ENCODE assay signal across 17 cellular contexts in the genomic region with DNA sequence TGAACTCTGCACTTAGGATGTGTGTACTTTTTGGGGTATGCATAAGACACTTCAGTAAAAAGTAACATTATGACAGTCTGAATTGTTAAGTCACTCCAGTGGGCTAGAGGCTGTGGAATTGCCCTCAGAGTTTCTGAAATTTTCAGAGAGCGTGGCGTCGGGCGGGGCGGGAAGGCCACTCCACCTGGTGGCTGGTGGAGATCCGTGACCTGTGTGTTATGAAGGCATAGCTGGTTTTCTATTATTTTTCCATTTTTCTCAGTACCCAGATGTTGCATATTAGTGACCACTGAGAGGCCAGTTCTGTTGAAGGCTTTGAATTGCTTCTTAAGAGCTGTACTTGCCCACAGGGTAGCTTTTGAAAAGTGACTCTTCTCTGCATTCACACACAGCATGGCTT. TPM values are rescaled to one million over a fixed set of nuclear protein-coding genes. Genes with fewer than 3 reads are reported as not detected.
DNase-seq lines count a peak whose midpoint lies in the region; ATAC-seq, FAIRE-seq and TF ChIP-seq lines count a peak whose summit lies in the region.
"Had no signal": no experiment of that assay in that cellular context is flagged by ENCODE, and none has a peak within 500 bp of the region (broad histone marks: within the 10 kb centered on the region; RNA-seq: fewer than 3 reads in every experiment).

No MANE protein-coding gene starts in this region.

- no peak; the same call in 1 of the 2 replicates for TF ChIP-seq CTCF in WERI-Rb-1 (IDR thresholded peaks at IDR 0.05; ENCODE audit: low read depth, low read length)

- intact Hi-C loops in activated CD4-positive, alpha-beta T cell treated with anti-CD3 and anti-CD28 coated beads for 36 hours (cut with DNase I, micrococcal nuclease): loop anchor here in 1 of 2 experiments (5.0 kb wide), 1 partner anchor 42 kb away; no protein-coding TSS in a partner anchor
- intact Hi-C loops in CD4-positive, alpha-beta memory T cell (cut with micrococcal nuclease): no loop called here
- intact Hi-C loops in naive thymus-derived CD4-positive, alpha-beta T cell (cut with micrococcal nuclease): no loop called here

- peaks cover 50% of the 10 kb centered on the region for H3K36me3 Mint-ChIP-seq in activated CD4-positive, alpha-beta T cell treated with anti-CD3 and anti-CD28 coated beads for 36 hours (ENCODE audit: low read depth)
- H3K36me3 Mint-ChIP-seq in CD4-positive, alpha-beta memory T cell: peaks cover 37 to 75% of the 10 kb centered on the region in 2 donors
- H3K36me3 Mint-ChIP-seq in naive thymus-derived CD4-positive, alpha-beta T cell: peaks cover 3 to 29% (median 18%) of the 10 kb centered on the region in 5 donors

- H3K4me3 Mint-ChIP-seq in activated CD4-positive, alpha-beta T cell treated with anti-CD3 and anti-CD28 coated beads for 36 hours: no peak overlapping the region
- no peak overlapping the region for H3K4me3 Mint-ChIP-seq in CD4-positive, alpha-beta memory T cell
- H3K4me3 Mint-ChIP-seq in naive thymus-derived CD4-positive, alpha-beta T cell: peak overlapping the region in 1 of 10 donors; percentile 15

- peak overlapping the region; percentile 34 for H3K27ac Mint-ChIP-seq in activated CD4-positive, alpha-beta T cell treated with anti-CD3 and anti-CD28 coated beads for 36 hours
- peak overlapping the region in 6 of 7 donors; percentile 50 to 82 (median 64) for H3K27ac Mint-ChIP-seq in CD4-positive, alpha-beta memory T cell
- H3K27ac Mint-ChIP-seq in naive thymus-derived CD4-positive, alpha-beta T cell: peak overlapping the region in 8 of 9 donors; percentile 22 to 98 (median 84)

- H3K4me3 ChIP-seq in CD4-positive, alpha-beta memory T cell (ENCODE audit: low read length in 2 of 2): no peak overlapping the region
- no peak overlapping the region for H3K4me3 ChIP-seq in WERI-Rb-1 (ENCODE audit: low read depth, low read length)
- no peak overlapping the region for H3K4me3 ChIP-seq in naive thymus-derived CD4-positive, alpha-beta T cell (ENCODE audit: low read length)
- H3K4me3 ChIP-seq: colonic mucosa, uterus had no signal

- no peaks in the 10 kb centered on the region for H3K9me3 Mint-ChIP-seq in activated CD4-positive, alpha-beta T cell treated with anti-CD3 and anti-CD28 coated beads for 36 hours (ENCODE audit: low read depth)
- H3K9me3 Mint-ChIP-seq in CD4-positive, alpha-beta memory T cell: no peaks in the 10 kb centered on the region
- no peaks in the 10 kb centered on the region for H3K9me3 Mint-ChIP-seq in naive thymus-derived CD4-positive, alpha-beta T cell

- POLR2A ChIA-PET in activated CD4-positive, alpha-beta T cell treated with anti-CD3 and anti-CD28 coated beads for 36 hours (lab: Charles Lee): interaction anchor here (0.6 kb wide), 1 partner anchor 127 kb away, joined by 13 read pairs; no protein-coding TSS in a partner anchor
- POLR2A ChIA-PET in CD4-positive, alpha-beta memory T cell (lab: Charles Lee; ENCODE audit: partially characterized antibody): interaction anchor here (1.0 kb wide), 1 partner anchor 45 kb away, joined by 3 read pairs; no protein-coding TSS in a partner anchor
- POLR2A ChIA-PET in naive thymus-derived CD4-positive, alpha-beta T cell (lab: Charles Lee): interaction anchor here (1.1 to 10.2 kb wide), 5 partner anchors 10 to 45 kb away, joined by 3 to 65 read pairs (median 6); no protein-coding TSS in a partner anchor

- no peak for FAIRE-seq in GM19239 (lab: Jason Lieb, UNC)
- FAIRE-seq: A204.1 had no signal

- CTCF ChIA-PET in activated CD4-positive, alpha-beta T cell treated with anti-CD3 and anti-CD28 coated beads for 36 hours (lab: Charles Lee): interaction anchor here (0.7 to 2.2 kb wide), 4 partner anchors 11 to 122 kb away, joined by 3 to 8 read pairs (median 4); no protein-coding TSS in a partner anchor
- CTCF ChIA-PET in CD4-positive, alpha-beta memory T cell (lab: Charles Lee; ENCODE audit: partially characterized antibody): interaction anchor here (0.6 to 1.3 kb wide), 2 partner anchors 11 to 190 kb away, joined by 3 read pairs; no protein-coding TSS in a partner anchor
- CTCF ChIA-PET in naive thymus-derived CD4-positive, alpha-beta T cell (lab: Charles Lee): interaction anchor here (0.6 to 1.7 kb wide), 5 partner anchors 9 to 125 kb away, joined by 3 to 6 read pairs (median 3); no protein-coding TSS in a partner anchor

- ATAC-seq in activated CD4-positive, alpha-beta T cell treated with anti-CD3 and anti-CD28 coated beads for 36 hours: no peak
- ATAC-seq in naive thymus-derived CD4-positive, alpha-beta T cell: no peak
- no peak for ATAC-seq in esophagus mucosa

- peaks cover 43% of the 10 kb centered on the region for H3K4me1 Mint-ChIP-seq in activated CD4-positive, alpha-beta T cell treated with anti-CD3 and anti-CD28 coated beads for 36 hours
- peaks cover 30 to 57% (median 41%) of the 10 kb centered on the region in 4 donors for H3K4me1 Mint-ChIP-seq in CD4-positive, alpha-beta memory T cell
- peaks cover 35 to 62% (median 51%) of the 10 kb centered on the region in 7 donors for H3K4me1 Mint-ChIP-seq in naive thymus-derived CD4-positive, alpha-beta T cell

- DNase-seq in activated CD4-positive, alpha-beta T cell treated with anti-CD3 and anti-CD28 coated beads for 36 hours: no peak
- no peak for DNase-seq in activated CD4-positive, alpha-beta T cell treated with anti-CD3 and anti-CD28 coated beads, Interleukin-2, amount 50 U/mL, for 1 hour
- no peak for DNase-seq in CD4-positive, alpha-beta memory T cell
- DNase-seq in WERI-Rb-1 (no peak), Kasumi-1 (lab: John Stamatoyannopoulos, UW) (no peak), GM19239 (ENCODE audit: insufficient read length, low spot score) (no peak)
- no peak for DNase-seq in naive thymus-derived CD4-positive, alpha-beta T cell
- DNase-seq: activated CD4-positive, CD25-positive, alpha-beta regulatory T cell treated with anti-CD3 and anti-CD28 coated beads, Interleukin-2, amount 50 U/mL, for 72 hours; activated T-cell treated with anti-CD3 and anti-CD28 coated beads, Interleukin-2, amount 50 U/mL, for 48 hours; colonic mucosa; stimulated activated naive CD4-positive, alpha-beta T cell treated with Interleukin-2 at 50 U/mL for 16 hours; uterus had no signal

- no peaks in the 10 kb centered on the region for H3K27me3 Mint-ChIP-seq in activated CD4-positive, alpha-beta T cell treated with anti-CD3 and anti-CD28 coated beads for 36 hours
- no peaks in the 10 kb centered on the region for H3K27me3 Mint-ChIP-seq in CD4-positive, alpha-beta memory T cell
- no peaks in the 10 kb centered on the region for H3K27me3 Mint-ChIP-seq in naive thymus-derived CD4-positive, alpha-beta T cell

- no peaks in the 10 kb centered on the region for H3K9me3 ChIP-seq in CD4-positive, alpha-beta memory T cell (ENCODE audit: control insufficient read depth in 1 of 2, low read length in 2 of 2)
- H3K9me3 ChIP-seq in WERI-Rb-1 (ENCODE audit: severe bottlenecking): no peaks in the 10 kb centered on the region
- H3K9me3 ChIP-seq in naive thymus-derived CD4-positive, alpha-beta T cell (ENCODE audit: control insufficient read depth in 2 of 3, low read length in 3 of 3): no peaks in the 10 kb centered on the region
- H3K9me3 ChIP-seq: colonic mucosa, uterus had no signal

- H3K27me3 ChIP-seq in CD4-positive, alpha-beta memory T cell (ENCODE audit: insufficient read depth, low read length): no peaks in the 10 kb centered on the region
- no peaks in the 10 kb centered on the region for H3K27me3 ChIP-seq in WERI-Rb-1 (ENCODE audit: insufficient read depth, low read depth, severe bottlenecking)
- no peaks in the 10 kb centered on the region for H3K27me3 ChIP-seq in naive thymus-derived CD4-positive, alpha-beta T cell (ENCODE audit: control insufficient read depth in 2 of 2, insufficient read depth in 2 of 2, low read length in 2 of 2)
- H3K27me3 ChIP-seq: colonic mucosa, uterus had no signal

- peaks cover 61% of the 10 kb centered on the region for H3K36me3 ChIP-seq in CD4-positive, alpha-beta memory T cell (ENCODE audit: insufficient read depth, low read length)
- H3K36me3 ChIP-seq in WERI-Rb-1: peaks cover 29% of the 10 kb centered on the region
- H3K36me3 ChIP-seq in naive thymus-derived CD4-positive, alpha-beta T cell (ENCODE audit: control insufficient read depth in 2 of 3, insufficient read depth in 3 of 3, low read length in 3 of 3): peaks cover 4 to 72% (median 8%) of the 10 kb centered on the region in 3 experiments
- H3K36me3 ChIP-seq: colonic mucosa, uterus had no signal

- peaks cover 34% of the 10 kb centered on the region for H3K4me1 ChIP-seq in CD4-positive, alpha-beta memory T cell (ENCODE audit: insufficient read depth, low read length)
- H3K4me1 ChIP-seq in naive thymus-derived CD4-positive, alpha-beta T cell (ENCODE audit: control insufficient read depth in 2 of 2, insufficient read depth in 2 of 2, low read length in 2 of 2): peaks cover 12 to 36% of the 10 kb centered on the region in 2 donors

- H3K27ac ChIP-seq in CD4-positive, alpha-beta memory T cell (ENCODE audit: low read depth, low read length): no peak overlapping the region
- peak overlapping the region; percentile 95 for H3K27ac ChIP-seq in WERI-Rb-1
- H3K27ac ChIP-seq in naive thymus-derived CD4-positive, alpha-beta T cell (ENCODE audit: low read depth, low read length): peak overlapping the region; percentile 7
- H3K27ac ChIP-seq: C4-2B, colonic mucosa, uterus had no signal

RNA-seq across cellular contexts. Expression of a gene that starts 52.5 kb away (rescaled TPM):
- total RNA-seq in activated CD4-positive, alpha-beta T cell treated with anti-CD3 and anti-CD28 coated beads for 36 hours: not detected
- total RNA-seq in CD4-positive, alpha-beta memory T cell: under 1 TPM in 1 of 2 experiments, not detected in 1; 0.19 TPM
- polyA plus RNA-seq in CD4-positive, alpha-beta memory T cell: under 1 TPM in 1 of 2 donors, not detected in 1; 0.17 TPM
- total RNA-seq in naive thymus-derived CD4-positive, alpha-beta T cell: under 1 TPM in 1 of 5 experiments, not detected in 4; 0.44 TPM
- under 1 TPM in 1 of 2 donors, not detected in 1; 0.47 TPM for polyA plus RNA-seq in naive thymus-derived CD4-positive, alpha-beta T cell
- 1.2 TPM for total RNA-seq in esophagus mucosa
- total RNA-seq: Daoy; T-helper 2 cell treated with Interferon-gamma antibody and Interleukin-4, amounts not matched to agents 100 ng/mL and 5 ng/mL, for 36 hours had no signal
